ENCODE assay signal across 1 cellular context in genomic region chr20:59385038-59385437, GRCh38.
TF ChIP-seq lines count a peak whose summit lies in the region.

No MANE protein-coding gene starts in this region.

TF ChIP-seq in WTC11, 78 proteins besides CTCF, POLR2A, EP300 and RAD21 (continued from another document):
- TF ChIP-seq FOXP4 (CRISPR knock-in tag; IDR thresholded peaks at IDR 0.05) (no peak), ATF6 (CRISPR knock-in tag; IDR thresholded peaks at IDR 0.05) (no peak), ATF2 (CRISPR knock-in tag; IDR thresholded peaks at IDR 0.05; ENCODE audit: borderline replicate concordance, low read depth) (no peak), RELA (CRISPR knock-in tag; IDR thresholded peaks at IDR 0.05; ENCODE audit: borderline replicate concordance) (no peak), CREB1 (CRISPR knock-in tag; IDR thresholded peaks at IDR 0.05) (no peak), ZNF121 (CRISPR knock-in tag; IDR thresholded peaks at IDR 0.05) (no peak), ZNF232 (CRISPR knock-in tag; IDR thresholded peaks at IDR 0.05) (no peak), USF2 (CRISPR knock-in tag; IDR thresholded peaks at IDR 0.05) (no peak)
